ENCODE assay signal across 12 cellular contexts in genomic region chr18:55088000-55088401, GRCh38.
A peak's percentile ranks its signal among the peaks of the same experiment; 100 is the strongest.
DNase-seq lines count a peak whose midpoint lies in the region; ATAC-seq and TF ChIP-seq lines count a peak whose summit lies in the region.
"Had no signal": no experiment of that assay in that cellular context is flagged by ENCODE, and none has a peak within 500 bp of the region (broad histone marks: within the 10 kb centered on the region; RNA-seq: fewer than 3 reads in every experiment).

No MANE protein-coding gene starts in this region.

- no peaks in the 10 kb centered on the region for H3K27me3 ChIP-seq in OCI-LY3 (ENCODE audit: low read depth, low read length)
- H3K27me3 ChIP-seq in naive thymus-derived CD4-positive, alpha-beta T cell (ENCODE audit: control insufficient read depth in 2 of 2, insufficient read depth in 2 of 2, low read length in 2 of 2): peaks cover 0 to 3% of the 10 kb centered on the region in 2 donors

- H3K36me3 Mint-ChIP-seq in activated T-helper 17 cell treated with anti-CD3 and anti-CD28 coated beads, Interleukin-2, amount 50 U/mL, for 72 hours (ENCODE audit: low read depth): no peaks in the 10 kb centered on the region
- H3K36me3 Mint-ChIP-seq in naive thymus-derived CD4-positive, alpha-beta T cell: no peaks in the 10 kb centered on the region

- CTCF ChIA-PET in naive thymus-derived CD4-positive, alpha-beta T cell (lab: Charles Lee): no interaction called here

- peaks cover 85% of the 10 kb centered on the region for H3K4me1 ChIP-seq in OCI-LY3 (ENCODE audit: low read length)
- H3K4me1 ChIP-seq in naive thymus-derived CD4-positive, alpha-beta T cell (ENCODE audit: control insufficient read depth in 2 of 2, insufficient read depth in 2 of 2, low read length in 2 of 2): no peaks in the 10 kb centered on the region

- no peaks in the 10 kb centered on the region for H4K20me1 ChIP-seq in OCI-LY3 (ENCODE audit: insufficient read depth, low read length)

- DNase-seq in renal cortical epithelial cell (ENCODE audit: low read depth) (peak; percentile 47), NCI-H526 treated with DMSO at 0.1 percent for 48 hours (lab: John Stamatoyannopoulos, UW) (no peak)
- DNase-seq in naive thymus-derived CD4-positive, alpha-beta T cell: no peak
- DNase-seq: activated CD4-positive, alpha-beta T cell treated with anti-CD3 and anti-CD28 coated beads, Interleukin-2, amount 50 U/mL, for 1 hour; activated gamma-delta T cell; NCI-H1694 treated with DMSO at 0.1 percent for 48 hours; T-helper 17 cell had no signal

- H2AFZ ChIP-seq in OCI-LY3 (ENCODE audit: low read depth, low read length): no peak overlapping the region

- peak overlapping the region; percentile 3; the same call in 1 of the 2 replicates for H3K9ac ChIP-seq in OCI-LY3 (ENCODE audit: low read length)

- H3K9me3 Mint-ChIP-seq in activated T-helper 17 cell treated with anti-CD3 and anti-CD28 coated beads, Interleukin-2, amount 50 U/mL, for 72 hours: peaks cover 4% of the 10 kb centered on the region
- peaks cover 0 to 6% (median 0%) of the 10 kb centered on the region in 11 donors for H3K9me3 Mint-ChIP-seq in naive thymus-derived CD4-positive, alpha-beta T cell

- no peak overlapping the region for H3K4me3 Mint-ChIP-seq in activated T-helper 17 cell treated with anti-CD3 and anti-CD28 coated beads, Interleukin-2, amount 50 U/mL, for 72 hours
- no peak overlapping the region for H3K4me3 Mint-ChIP-seq in naive thymus-derived CD4-positive, alpha-beta T cell
- H3K4me3 Mint-ChIP-seq: T-helper 17 cell had no signal

- ATAC-seq in GM19351 (IDR thresholded peaks at IDR 0.05; ENCODE audit: unreplicated experiment): peak; percentile 81
- ATAC-seq in HG02973 (IDR thresholded peaks at IDR 0.05; ENCODE audit: unreplicated experiment): peak; percentile 59
- ATAC-seq in activated T-helper 17 cell treated with anti-CD3 and anti-CD28 coated beads, Interleukin-2, amount 50 U/mL, for 72 hours (replicated peaks): no peak
- ATAC-seq in naive thymus-derived CD4-positive, alpha-beta T cell: no peak
- ATAC-seq: left lobe of liver, T-helper 17 cell had no signal

- H3K4me1 Mint-ChIP-seq in activated T-helper 17 cell treated with anti-CD3 and anti-CD28 coated beads, Interleukin-2, amount 50 U/mL, for 72 hours: no peaks in the 10 kb centered on the region
- no peaks in the 10 kb centered on the region for H3K4me1 Mint-ChIP-seq in naive thymus-derived CD4-positive, alpha-beta T cell
- H3K4me1 Mint-ChIP-seq: T-helper 17 cell had no signal

- POLR2A ChIA-PET in naive thymus-derived CD4-positive, alpha-beta T cell (lab: Charles Lee): no interaction called here

- peak overlapping the region; percentile 3; the same call in 1 of the 2 replicates for H3K4me3 ChIP-seq in OCI-LY3 (ENCODE audit: low read length)
- H3K4me3 ChIP-seq in naive thymus-derived CD4-positive, alpha-beta T cell (ENCODE audit: low read length): no peak overlapping the region

- peak overlapping the region; percentile 78 for H3K27ac ChIP-seq in OCI-LY3 (ENCODE audit: low read length)
- no peak overlapping the region for H3K27ac ChIP-seq in naive thymus-derived CD4-positive, alpha-beta T cell (ENCODE audit: low read depth, low read length)

- intact Hi-C loops in naive thymus-derived CD4-positive, alpha-beta T cell (cut with micrococcal nuclease): no loop called here

- peaks cover 9% of the 10 kb centered on the region for H3K27me3 Mint-ChIP-seq in activated T-helper 17 cell treated with anti-CD3 and anti-CD28 coated beads, Interleukin-2, amount 50 U/mL, for 72 hours
- peaks cover 0 to 7% (median 0%) of the 10 kb centered on the region in 5 donors for H3K27me3 Mint-ChIP-seq in naive thymus-derived CD4-positive, alpha-beta T cell
- H3K27me3 Mint-ChIP-seq: T-helper 17 cell had no signal

- no peaks in the 10 kb centered on the region for H3K79me2 ChIP-seq in OCI-LY3 (ENCODE audit: low read length)

- H3K36me3 ChIP-seq in OCI-LY3 (replicated peaks; ENCODE audit: low read depth, low read length): peaks cover 8% of the 10 kb centered on the region
- no peaks in the 10 kb centered on the region for H3K36me3 ChIP-seq in naive thymus-derived CD4-positive, alpha-beta T cell (ENCODE audit: control insufficient read depth in 2 of 3, insufficient read depth in 3 of 3, low read length in 3 of 3)

- peak overlapping the region; percentile 64 for H3K4me2 ChIP-seq in OCI-LY3 (ENCODE audit: low read length)

- no peaks in the 10 kb centered on the region for H3K9me3 ChIP-seq in OCI-LY3 (ENCODE audit: insufficient read depth, low read length)
- H3K9me3 ChIP-seq in naive thymus-derived CD4-positive, alpha-beta T cell (ENCODE audit: control insufficient read depth in 2 of 3, low read length in 3 of 3): no peaks in the 10 kb centered on the region

- no peak overlapping the region for H3K27ac Mint-ChIP-seq in activated T-helper 17 cell treated with anti-CD3 and anti-CD28 coated beads, Interleukin-2, amount 50 U/mL, for 72 hours
- H3K27ac Mint-ChIP-seq in naive thymus-derived CD4-positive, alpha-beta T cell: no peak overlapping the region
- H3K27ac Mint-ChIP-seq: T-helper 17 cell had no signal

- no peak for TF ChIP-seq CTCF in OCI-LY3 (IDR thresholded peaks at IDR 0.05; ENCODE audit: low read depth, low read length)

Comparison
In these comparisons a context has a peak if more than half of its experiments do, and no peak if none do; other contexts are left out.
1. ATAC-seq: peak in GM19351 (single experiment) and HG02973 (single experiment); none in activated T-helper 17 cell treated with anti-CD3 and anti-CD28 coated beads, Interleukin-2, amount 50 U/mL, for 72 hours (single experiment) and naive thymus-derived CD4-positive, alpha-beta T cell (single experiment).